In the genomic region with DNA sequence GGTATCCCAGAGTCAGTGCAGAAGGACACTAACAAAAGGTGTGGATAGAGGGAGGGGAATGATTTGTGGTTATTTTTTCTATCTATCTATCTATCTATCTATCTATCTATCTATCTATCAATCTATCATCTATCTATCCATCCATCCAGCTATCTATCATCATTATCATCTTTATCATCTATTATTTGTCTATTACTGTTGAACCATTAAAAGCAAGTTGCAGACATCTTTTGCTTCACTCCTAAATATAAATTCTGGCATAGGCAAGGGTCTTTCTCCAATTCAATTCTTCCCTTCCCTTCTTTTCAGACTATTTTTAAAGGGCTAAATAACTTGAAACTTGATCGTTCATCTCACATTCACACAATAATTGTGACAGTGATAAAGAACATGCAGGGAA, we compare ENCODE assay signal across 24 cellular contexts. TPM values are rescaled to one million over a fixed set of nuclear protein-coding genes. Genes with fewer than 3 reads are reported as not detected.
DNase-seq lines count a peak whose midpoint lies in the region; ATAC-seq, FAIRE-seq and TF ChIP-seq lines count a peak whose summit lies in the region.
"Had no signal": no experiment of that assay in that cellular context is flagged by ENCODE, and none has a peak within 500 bp of the region (broad histone marks: within the 10 kb centered on the region; RNA-seq: fewer than 3 reads in every experiment).

No MANE protein-coding gene starts in this region.

- H3K79me2 ChIP-seq in K562 (ENCODE audit: control insufficient read depth, insufficient read depth, low read length) = no peaks in the 10 kb centered on the region

- 13% methylated on average over 1 of the region's 1 CpG for WGBS in K562 (ENCODE audit: insufficient coverage, low coverage, missing lambda C conversion rate)

- in situ Hi-C loops in K562 (cut with MboI) = no loop called here

- no TSS peak for BruUV-seq in K562 (replicated peaks; lab: Mats Ljungman, UMichigan)

- H3K4me1 Mint-ChIP-seq in activated T-cell treated with anti-CD3 and anti-CD28 coated beads, Interleukin-2, amount 50 U/mL, for 72 hours (ENCODE audit: low read depth) = peaks cover 10% of the 10 kb centered on the region
- H3K4me1 Mint-ChIP-seq in activated T-cell treated with anti-CD3 and anti-CD28 coated beads, Interleukin-2, amount 50 U/mL, for 24 hours (ENCODE audit: low read depth) = peaks cover 6% of the 10 kb centered on the region
- peaks cover 20% of the 10 kb centered on the region for H3K4me1 Mint-ChIP-seq in T-helper 17 cell
- peaks cover 13% of the 10 kb centered on the region for H3K4me1 Mint-ChIP-seq in stimulated activated effector memory CD8-positive, alpha-beta T cell treated with anti-CD3 and anti-CD28 coated beads, Interleukin-12 subunit alpha, Interleukin-12 subunit beta, amount 100 ng/mL, for 72 hours
- H3K4me1 Mint-ChIP-seq: B cell had no signal

- H3K9me1 ChIP-seq in K562 (ENCODE audit: control insufficient read depth, insufficient read depth, low read length) = no peaks in the 10 kb centered on the region

- no peak for TF ChIP-seq POLR2A in K562 (conservative IDR thresholded peaks at IDR 0.05)

- H3K27me3 Mint-ChIP-seq in activated T-cell treated with anti-CD3 and anti-CD28 coated beads, Interleukin-2, amount 50 U/mL, for 72 hours (ENCODE audit: low read depth) = peaks cover 38% of the 10 kb centered on the region
- peaks cover 25% of the 10 kb centered on the region for H3K27me3 Mint-ChIP-seq in activated T-cell treated with anti-CD3 and anti-CD28 coated beads, Interleukin-2, amount 50 U/mL, for 24 hours
- H3K27me3 Mint-ChIP-seq in T-helper 17 cell = peaks cover 3% of the 10 kb centered on the region

- no peaks in the 10 kb centered on the region for H4K20me1 ChIP-seq in K562 (replicated peaks; ENCODE audit: control insufficient read depth, insufficient read depth, low read length)
- H4K20me1 ChIP-seq: BLaER1 treated with 17β-estradiol and CSF1 and Interleukin-3, amounts not matched to agents 10 nM and 100 nM had no signal

- H3K36me3 ChIP-seq in K562 (ENCODE audit: control insufficient read depth, insufficient read depth, low read length) = no peaks in the 10 kb centered on the region
- H3K36me3 ChIP-seq: BLaER1 treated with 17β-estradiol and CSF1 and Interleukin-3, amounts not matched to agents 10 nM and 100 nM had no signal

- H2AFZ ChIP-seq in K562 (ENCODE audit: low read depth, low read length) = no peak overlapping the region

- peak overlapping the region; percentile 17 for H3K27ac Mint-ChIP-seq in activated T-cell treated with anti-CD3 and anti-CD28 coated beads, Interleukin-2, amount 50 U/mL, for 72 hours
- no peak overlapping the region for H3K27ac Mint-ChIP-seq in activated T-cell treated with anti-CD3 and anti-CD28 coated beads, Interleukin-2, amount 50 U/mL, for 24 hours
- H3K27ac Mint-ChIP-seq in T-helper 17 cell = peak overlapping the region; percentile 92
- H3K27ac Mint-ChIP-seq in stimulated activated effector memory CD8-positive, alpha-beta T cell treated with anti-CD3 and anti-CD28 coated beads, Interleukin-12 subunit alpha, Interleukin-12 subunit beta, amount 100 ng/mL, for 72 hours = peak overlapping the region; percentile 23
- H3K27ac Mint-ChIP-seq: B cell; CD4-positive, alpha-beta T cell; CD8-positive, alpha-beta T cell had no signal

- CTCF ChIA-PET in K562 (lab: Yijun Ruan, JAX; ENCODE audit: low intra/inter-chr PET ratio) = no interaction called here

- TF ChIP-seq EP300 in K562 (IDR thresholded peaks at IDR 0.05; ENCODE audit: low read length) = no peak

- TF ChIP-seq CTCF in K562 (IDR thresholded peaks at IDR 0.05 in 2 of 3, conservative IDR thresholded peaks at IDR 0.05 in 1 of 3; ENCODE audit: insufficient read depth in 2 of 3, low read depth in 1 of 3, low read length in 3 of 3) = no peak

- no peak overlapping the region for H3K4me2 ChIP-seq in K562 (ENCODE audit: insufficient read depth, low read length)

- no peak overlapping the region for H3K4me3 Mint-ChIP-seq in activated T-cell treated with anti-CD3 and anti-CD28 coated beads, Interleukin-2, amount 50 U/mL, for 72 hours
- H3K4me3 Mint-ChIP-seq in activated T-cell treated with anti-CD3 and anti-CD28 coated beads, Interleukin-2, amount 50 U/mL, for 24 hours = no peak overlapping the region
- H3K4me3 Mint-ChIP-seq in T-helper 17 cell = peak overlapping the region; percentile 19
- H3K4me3 Mint-ChIP-seq in stimulated activated effector memory CD8-positive, alpha-beta T cell treated with anti-CD3 and anti-CD28 coated beads, Interleukin-12 subunit alpha, Interleukin-12 subunit beta, amount 100 ng/mL, for 72 hours = no peak overlapping the region
- H3K4me3 Mint-ChIP-seq: B cell; CD4-positive, alpha-beta T cell; CD8-positive, alpha-beta T cell had no signal

- H3K27ac ChIP-seq in K562 (ENCODE audit: extremely low read depth, low read depth, low read length) = no peak overlapping the region
- H3K27ac ChIP-seq in substantia nigra (ENCODE audit: low read depth, low read length, poor library complexity, severe bottlenecking) = no peak overlapping the region
- H3K27ac ChIP-seq: BLaER1 treated with 17β-estradiol and CSF1 and Interleukin-3, amounts not matched to agents 10 nM and 100 nM; C4-2B had no signal

- intact Hi-C loops in K562 (cut with micrococcal nuclease) = no loop called here

- H3K4me3 ChIP-seq in K562 = no peak overlapping the region
- H3K4me3 ChIP-seq: BLaER1 treated with 17β-estradiol and CSF1 and Interleukin-3, amounts not matched to agents 10 nM and 100 nM had no signal

- H3K36me3 Mint-ChIP-seq in activated T-cell treated with anti-CD3 and anti-CD28 coated beads, Interleukin-2, amount 50 U/mL, for 72 hours (ENCODE audit: insufficient read depth in 2 of 2) = peaks cover 0 to 3% of the 10 kb centered on the region in 2 donors
- H3K36me3 Mint-ChIP-seq in activated T-cell treated with anti-CD3 and anti-CD28 coated beads, Interleukin-2, amount 50 U/mL, for 24 hours (ENCODE audit: low read depth) = no peaks in the 10 kb centered on the region
- H3K36me3 Mint-ChIP-seq in T-helper 17 cell (ENCODE audit: low read depth) = no peaks in the 10 kb centered on the region
- H3K36me3 Mint-ChIP-seq in stimulated activated effector memory CD8-positive, alpha-beta T cell treated with anti-CD3 and anti-CD28 coated beads, Interleukin-12 subunit alpha, Interleukin-12 subunit beta, amount 100 ng/mL, for 72 hours = no peaks in the 10 kb centered on the region
- H3K36me3 Mint-ChIP-seq: CD8-positive, alpha-beta T cell had no signal

- TF ChIP-seq RAD21 in K562 (CRISPR knock-in tag; conservative IDR thresholded peaks at IDR 0.05 in 1 of 2, IDR thresholded peaks at IDR 0.05 in 1 of 2) = no peak

- ATAC-seq in activated T-cell treated with anti-CD3 and anti-CD28 coated beads, Interleukin-2, amount 50 U/mL, for 72 hours (replicated peaks in 1 of 2) = no peak
- no peak for ATAC-seq in T-helper 17 cell
- ATAC-seq in K562 = no peak
- no peak for ATAC-seq in stimulated activated effector memory CD8-positive, alpha-beta T cell treated with anti-CD3 and anti-CD28 coated beads, Interleukin-12 subunit alpha, Interleukin-12 subunit beta, amount 100 ng/mL, for 72 hours
- no peak for ATAC-seq in HG03039 (IDR thresholded peaks at IDR 0.05; ENCODE audit: unreplicated experiment)
- ATAC-seq: CD8-positive, alpha-beta T cell had no signal

- no peak overlapping the region for H3K9ac ChIP-seq in K562 (ENCODE audit: insufficient read depth in 1 of 2, low read depth in 2 of 2, low read length in 2 of 2)
- H3K9ac ChIP-seq: BLaER1 treated with 17β-estradiol and CSF1 and Interleukin-3, amounts not matched to agents 10 nM and 100 nM had no signal

- peaks cover 4% of the 10 kb centered on the region in 2 donors for H3K9me3 Mint-ChIP-seq in activated T-cell treated with anti-CD3 and anti-CD28 coated beads, Interleukin-2, amount 50 U/mL, for 72 hours
- peaks cover 3% of the 10 kb centered on the region for H3K9me3 Mint-ChIP-seq in activated T-cell treated with anti-CD3 and anti-CD28 coated beads, Interleukin-2, amount 50 U/mL, for 24 hours
- H3K9me3 Mint-ChIP-seq in stimulated activated effector memory CD8-positive, alpha-beta T cell treated with anti-CD3 and anti-CD28 coated beads, Interleukin-12 subunit alpha, Interleukin-12 subunit beta, amount 100 ng/mL, for 72 hours = no peaks in the 10 kb centered on the region
- H3K9me3 Mint-ChIP-seq: CD4-positive, alpha-beta T cell; CD8-positive, alpha-beta T cell had no signal

- DNase-seq in activated T-cell treated with anti-CD3 and anti-CD28 coated beads, Interleukin-2, amount 50 U/mL, for 72 hours = no peak
- no peak for DNase-seq in activated T-cell treated with anti-CD3 and anti-CD28 coated beads, Interleukin-2, amount 50 U/mL, for 24 hours
- DNase-seq in T-helper 17 cell (no peak), K562 (ENCODE audit: extremely low read depth in 1 of 4, low spot score in 3 of 4) (no peak), substantia nigra (lab: John Stamatoyannopoulos, UW) (no peak), ecto neural progenitor cell (ENCODE audit: low spot score) (no peak)
- no peak for DNase-seq in stimulated activated effector memory CD8-positive, alpha-beta T cell treated with anti-CD3 and anti-CD28 coated beads, Interleukin-12 subunit alpha, Interleukin-12 subunit beta, amount 100 ng/mL, for 72 hours (ENCODE audit: low spot score in 2 of 2)
- DNase-seq: 8988T; ACHN; Caco-2; Calu3; CD4-positive, alpha-beta T cell; CD8-positive, alpha-beta T cell; DMS79 treated with DMSO at 0.1 percent for 48 hours had no signal

- no peaks in the 10 kb centered on the region for H3K27me3 ChIP-seq in K562 (ENCODE audit: control insufficient read depth in 2 of 2, insufficient read depth in 2 of 2, low read length in 2 of 2)
- H3K27me3 ChIP-seq: BLaER1 treated with 17β-estradiol and CSF1 and Interleukin-3, amounts not matched to agents 10 nM and 100 nM had no signal

- H3K9me3 ChIP-seq in T-helper 17 cell (ENCODE audit: control insufficient read depth, low read length, poor library complexity, severe bottlenecking) = no peaks in the 10 kb centered on the region
- H3K9me3 ChIP-seq in K562 (replicated peaks; ENCODE audit: control insufficient read depth, insufficient read depth, low read depth, low read length) = no peaks in the 10 kb centered on the region
- H3K9me3 ChIP-seq: BLaER1 treated with 17β-estradiol and CSF1 and Interleukin-3, amounts not matched to agents 10 nM and 100 nM had no signal

- H3K4me1 ChIP-seq in K562 (replicated peaks in 1 of 2; ENCODE audit: control insufficient read depth in 2 of 2, insufficient read depth in 2 of 2, low read length in 2 of 2) = no peaks in the 10 kb centered on the region; a peak in 2 of 5 replicates
- H3K4me1 ChIP-seq: Caco-2 had no signal

- POLR2A ChIA-PET in K562 (lab: Yijun Ruan, JAX) = interaction anchor here (0.8 kb wide), 1 partner anchor 212 kb away, joined by 3 read pairs; no protein-coding TSS in a partner anchor

- FAIRE-seq in K562 (lab: Jason Lieb, UNC) = no peak
- FAIRE-seq: A204.1, D721Med, G401.6, GM12891, GM19239 had no signal

RNA-seq across cellular contexts. Expression of a gene that starts 10.0 kb away (rescaled TPM):
- 1 to 10 TPM in 1 of 2 donors, under 1 TPM in 1; 0.21 to 1.1 TPM for total RNA-seq in activated T-cell treated with anti-CD3 and anti-CD28 coated beads, Interleukin-2, amount 50 U/mL, for 72 hours
- total RNA-seq in T-helper 17 cell = under 1 TPM in 1 of 2 donors, not detected in 1; 0.45 TPM
- 0.42 and 1.1 TPM in 2 replicates for total RNA-seq in K562 (2011; cell fraction: chromatin; rRNA removed; ENCODE audit: low replicate concordance)
- 0.26 and 0.50 TPM in 2 replicates for total RNA-seq in K562 (2011; cell fraction: nucleolus; rRNA removed)
- 0.15 TPM in 1 of 2 replicates, not detected in the other for total RNA-seq in K562 (2011; cell fraction: nucleoplasm; rRNA removed)
- 0.20 TPM in 1 of 2 replicates, not detected in the other for total RNA-seq in K562 (2014; rRNA removed)
- total RNA-seq in K562 (2014; rRNA removed; fragmentation: Illumina TruSeq; extraction: Trizol) = 0.13 TPM in 1 of 2 replicates, not detected in the other
- 0.19 and 0.22 TPM in 2 replicates for total RNA-seq in K562 (2015; rRNA removed; fragmentation: Illumina TruSeq; extraction: Trizol)
- 0.09 and 0.25 TPM in 2 replicates for total RNA-seq in K562 (2021)
- polyA plus RNA-seq in K562 (2011; rRNA removed) = 0.21 and 0.26 TPM in 2 replicates
- 0.16 and 0.39 TPM in 2 replicates for polyA plus RNA-seq in K562 (2011; cell fraction: cytosol; rRNA removed)
- polyA plus RNA-seq in K562 (2011; cell fraction: nucleus; rRNA removed) = 0.14 and 0.47 TPM in 2 replicates
- 0.09 and 0.25 TPM in 2 replicates for polyA plus RNA-seq in K562 (2012)
- 0.06 and 0.24 TPM in 2 replicates for polyA plus RNA-seq in K562 (2014; fragmentation: Illumina TruSeq; extraction: Trizol)
- under 1 TPM in 1 of 2 experiments, not detected in 1; 0.03 TPM for polyA plus RNA-seq in K562 (2014; fragmentation: Nextera tagmentation; extraction: Ambion mirVana)
- polyA plus RNA-seq in K562 (2014; rRNA removed) = 0.11 TPM in 1 of 2 replicates, not detected in the other
- polyA minus RNA-seq in K562 (2011; rRNA and poly(A)+ RNA removed) = 0.21 TPM in 2 replicates
- polyA minus RNA-seq in K562 (2011; cell fraction: cytosol; rRNA and poly(A)+ RNA removed) = not detected in 2 replicates
- polyA minus RNA-seq in K562 (2011; cell fraction: nucleus; rRNA and poly(A)+ RNA removed) = 0.22 and 0.54 TPM in 2 replicates
- total RNA-seq: A673; B cell; CD4-positive, alpha-beta T cell; CD8-positive, alpha-beta T cell had no signal

RNA-seq across cellular contexts. Expression of a gene that starts 14.9 kb away (rescaled TPM):
- 1 to 10 TPM; 6.9 to 7.3 TPM for total RNA-seq in activated T-cell treated with anti-CD3 and anti-CD28 coated beads, Interleukin-2, amount 50 U/mL, for 72 hours
- total RNA-seq in T-helper 17 cell (1 to 10 TPM; 4.4 to 6.9 TPM), K562 (2014; rRNA removed) (7.9 TPM in 2 replicates), K562 (2014; rRNA removed; fragmentation: Illumina TruSeq; extraction: Trizol) (19.5 and 21.3 TPM in 2 replicates), K562 (2015; rRNA removed; fragmentation: Illumina TruSeq; extraction: Trizol) (11.3 and 14.0 TPM in 2 replicates), K562 (2021) (10.3 and 10.7 TPM in 2 replicates)
- total RNA-seq in K562 (2011; cell fraction: chromatin; rRNA removed; ENCODE audit: low replicate concordance) = 18.2 and 43.1 TPM in 2 replicates
- total RNA-seq in K562 (2011; cell fraction: nucleolus; rRNA removed) = 15.0 and 16.3 TPM in 2 replicates
- 19.9 and 37.9 TPM in 2 replicates for total RNA-seq in K562 (2011; cell fraction: nucleoplasm; rRNA removed)
- polyA plus RNA-seq in K562 (2011; rRNA removed) (7.3 and 9.8 TPM in 2 replicates), K562 (2014; fragmentation: Illumina TruSeq; extraction: Trizol) (6.2 and 7.0 TPM in 2 replicates), K562 (2014; fragmentation: Nextera tagmentation; extraction: Ambion mirVana) (10 to 100 TPM in 1 of 2 experiments, 1 to 10 TPM in 1; 6.0 to 11.1 TPM), K562 (2014; rRNA removed) (7.2 and 9.4 TPM in 2 replicates)
- polyA plus RNA-seq in K562 (2011; cell fraction: cytosol; rRNA removed) = 0.78 and 2.6 TPM in 2 replicates
- 7.9 and 12.9 TPM in 2 replicates for polyA plus RNA-seq in K562 (2011; cell fraction: nucleus; rRNA removed)
- polyA plus RNA-seq in K562 (2012) = 5.7 and 5.8 TPM in 2 replicates
- 21.0 and 25.4 TPM in 2 replicates for polyA minus RNA-seq in K562 (2011; rRNA and poly(A)+ RNA removed)
- polyA minus RNA-seq in K562 (2011; cell fraction: cytosol; rRNA and poly(A)+ RNA removed) = 4.3 and 6.1 TPM in 2 replicates
- polyA minus RNA-seq in K562 (2011; cell fraction: nucleus; rRNA and poly(A)+ RNA removed) = 12.8 and 28.8 TPM in 2 replicates

RNA-seq across cellular contexts. Expression of a gene that starts 31.5 kb away (rescaled TPM):
- 100 to 1,000 TPM in 1 of 2 donors, 10 to 100 TPM in 1; 91.6 to 118 TPM for total RNA-seq in activated T-cell treated with anti-CD3 and anti-CD28 coated beads, Interleukin-2, amount 50 U/mL, for 72 hours
- total RNA-seq in T-helper 17 cell (10 to 100 TPM; 46.4 to 63.1 TPM), K562 (2014; rRNA removed) (31.8 and 32.1 TPM in 2 replicates), K562 (2014; rRNA removed; fragmentation: Illumina TruSeq; extraction: Trizol) (9.2 and 10.7 TPM in 2 replicates), K562 (2015; rRNA removed; fragmentation: Illumina TruSeq; extraction: Trizol) (18.6 and 19.5 TPM in 2 replicates), K562 (2021) (26.6 and 28.6 TPM in 2 replicates)
- total RNA-seq in K562 (2011; cell fraction: chromatin; rRNA removed; ENCODE audit: low replicate concordance) = 29.9 and 77.4 TPM in 2 replicates
- total RNA-seq in K562 (2011; cell fraction: nucleolus; rRNA removed) = 79.4 and 80.4 TPM in 2 replicates
- 61.0 and 61.7 TPM in 2 replicates for total RNA-seq in K562 (2011; cell fraction: nucleoplasm; rRNA removed)
- polyA plus RNA-seq in K562 (2011; rRNA removed) (29.4 and 33.9 TPM in 2 replicates), K562 (2014; fragmentation: Illumina TruSeq; extraction: Trizol) (22.6 and 25.9 TPM in 2 replicates), K562 (2014; fragmentation: Nextera tagmentation; extraction: Ambion mirVana) (1 to 10 TPM in 1 of 2 experiments, under 1 TPM in 1; 0.53 to 2.0 TPM), K562 (2014; rRNA removed) (37.6 and 37.7 TPM in 2 replicates)
- polyA plus RNA-seq in K562 (2011; cell fraction: cytosol; rRNA removed) = 40.2 and 61.3 TPM in 2 replicates
- 111 and 177 TPM in 2 replicates for polyA plus RNA-seq in K562 (2011; cell fraction: nucleus; rRNA removed)
- polyA plus RNA-seq in K562 (2012) = 16.4 and 18.7 TPM in 2 replicates
- 18.4 and 22.7 TPM in 2 replicates for polyA minus RNA-seq in K562 (2011; rRNA and poly(A)+ RNA removed)
- polyA minus RNA-seq in K562 (2011; cell fraction: cytosol; rRNA and poly(A)+ RNA removed) = 16.1 and 22.7 TPM in 2 replicates
- 26.3 and 27.8 TPM in 2 replicates for polyA minus RNA-seq in K562 (2011; cell fraction: nucleus; rRNA and poly(A)+ RNA removed)
- total RNA-seq: A673 had no signal

RNA-seq across cellular contexts. Expression of a gene that starts 57.5 kb away (rescaled TPM):
- 10 to 100 TPM; 85.3 to 96.4 TPM for total RNA-seq in activated T-cell treated with anti-CD3 and anti-CD28 coated beads, Interleukin-2, amount 50 U/mL, for 72 hours
- total RNA-seq in T-helper 17 cell (10 to 100 TPM; 35.6 to 44.4 TPM), K562 (2014; rRNA removed) (38.6 and 40.2 TPM in 2 replicates), K562 (2014; rRNA removed; fragmentation: Illumina TruSeq; extraction: Trizol) (17.2 and 21.8 TPM in 2 replicates), K562 (2015; rRNA removed; fragmentation: Illumina TruSeq; extraction: Trizol) (39.6 and 40.4 TPM in 2 replicates), K562 (2021) (79.7 and 86.1 TPM in 2 replicates)
- total RNA-seq in K562 (2011; cell fraction: chromatin; rRNA removed; ENCODE audit: low replicate concordance) = 85.7 and 122 TPM in 2 replicates
- total RNA-seq in K562 (2011; cell fraction: nucleolus; rRNA removed) = 58.7 and 72.8 TPM in 2 replicates
- total RNA-seq in K562 (2011; cell fraction: nucleoplasm; rRNA removed) = 73.1 and 75.7 TPM in 2 replicates
- polyA plus RNA-seq in K562 (2011; rRNA removed) (17.7 and 53.5 TPM in 2 replicates), K562 (2014; fragmentation: Illumina TruSeq; extraction: Trizol) (53.6 and 61.0 TPM in 2 replicates), K562 (2014; fragmentation: Nextera tagmentation; extraction: Ambion mirVana) (1 to 10 TPM; 1.7 to 3.9 TPM), K562 (2014; rRNA removed) (46.1 and 49.1 TPM in 2 replicates)
- 27.4 and 31.8 TPM in 2 replicates for polyA plus RNA-seq in K562 (2011; cell fraction: cytosol; rRNA removed)
- 122 and 124 TPM in 2 replicates for polyA plus RNA-seq in K562 (2011; cell fraction: nucleus; rRNA removed)
- polyA plus RNA-seq in K562 (2012) = 34.7 and 52.6 TPM in 2 replicates
- polyA minus RNA-seq in K562 (2011; rRNA and poly(A)+ RNA removed) = 14.1 and 14.6 TPM in 2 replicates
- 23.5 and 24.0 TPM in 2 replicates for polyA minus RNA-seq in K562 (2011; cell fraction: cytosol; rRNA and poly(A)+ RNA removed)
- polyA minus RNA-seq in K562 (2011; cell fraction: nucleus; rRNA and poly(A)+ RNA removed) = 18.7 and 33.0 TPM in 2 replicates
